In genomic region chr3:53881691-53882593, GRCh38 we compare ENCODE assay signal across 1 cellular context.
TF ChIP-seq lines count a peak whose summit lies in the region.

TSS of gene ACTR8 (minus strand) at chr3:53882152. CDS start at chr3:53882101, 51 bp downstream.

TF ChIP-seq in HepG2, 621 proteins besides CTCF, POLR2A, EP300 and RAD21 (continued from another document and continues in another):
- TF ChIP-seq MLXIP (CRISPR knock-in tag; IDR thresholded peaks at IDR 0.05; ENCODE audit: borderline replicate concordance) (no peak), PATZ1 (CRISPR knock-in tag; IDR thresholded peaks at IDR 0.05) (peak; percentile 97), ZNF572 (CRISPR knock-in tag; IDR thresholded peaks at IDR 0.05) (peak; percentile 74; the same call in 1 of the 2 replicates), ZSCAN12 (CRISPR knock-in tag; IDR thresholded peaks at IDR 0.05) (no peak), ATF5 (CRISPR knock-in tag; IDR thresholded peaks at IDR 0.05; ENCODE audit: low read depth) (no peak), ZNF567 (CRISPR knock-in tag; IDR thresholded peaks at IDR 0.05; ENCODE audit: borderline replicate concordance) (peak; percentile 68; the same call in 1 of the 2 replicates), GTF2F1 (IDR thresholded peaks at IDR 0.05; ENCODE audit: low read length) (no peak), USF2 (IDR thresholded peaks at IDR 0.05; ENCODE audit: low read depth, low read length) (no peak), USF2 (CRISPR knock-in tag; IDR thresholded peaks at IDR 0.05; ENCODE audit: borderline replicate concordance) (no peak), RFX3 (CRISPR knock-in tag; IDR thresholded peaks at IDR 0.05) (no peak), BCL6 (CRISPR knock-in tag; IDR thresholded peaks at IDR 0.05) (no peak), ARNT (IDR thresholded peaks at IDR 0.05) (no peak), DPF2 (CRISPR knock-in tag; IDR thresholded peaks at IDR 0.05; ENCODE audit: borderline replicate concordance, low read depth) (no peak), SIX1 (CRISPR knock-in tag; IDR thresholded peaks at IDR 0.05; ENCODE audit: borderline replicate concordance) (no peak), CEBPG (CRISPR knock-in tag; IDR thresholded peaks at IDR 0.05) (no peak), ZNF224 (CRISPR knock-in tag; IDR thresholded peaks at IDR 0.05) (no peak), SRSF9 (IDR thresholded peaks at IDR 0.05; ENCODE audit: borderline replicate concordance, insufficient read depth, low read depth, low read length, poor library complexity, severe bottlenecking) (no peak), ZNF276 (CRISPR knock-in tag; IDR thresholded peaks at IDR 0.05; ENCODE audit: low read depth) (peak; percentile 38; the same call in 1 of the 2 replicates), RNF219 (CRISPR knock-in tag; IDR thresholded peaks at IDR 0.05) (no peak), MEF2D (CRISPR knock-in tag; IDR thresholded peaks at IDR 0.05) (peak; percentile 52; the same call in 1 of the 2 replicates), ZNF160 (CRISPR knock-in tag; IDR thresholded peaks at IDR 0.05) (peak; percentile 71; the same call in 1 of the 2 replicates), NONO (IDR thresholded peaks at IDR 0.05) (no peak), NONO (CRISPR knock-in tag; conservative IDR thresholded peaks at IDR 0.05) (peak; percentile 82), CENPBD1 (CRISPR knock-in tag; IDR thresholded peaks at IDR 0.05; ENCODE audit: borderline replicate concordance, low read depth) (no peak), RERE (CRISPR knock-in tag; IDR thresholded peaks at IDR 0.05; ENCODE audit: low read depth) (no peak), IKZF4 (CRISPR knock-in tag; IDR thresholded peaks at IDR 0.05; ENCODE audit: borderline replicate concordance, low read depth, not compliant biosample characterization) (no peak), ZBTB20 (CRISPR knock-in tag; IDR thresholded peaks at IDR 0.05; ENCODE audit: borderline replicate concordance, low read depth) (no peak), KLF12 (CRISPR knock-in tag; IDR thresholded peaks at IDR 0.05; ENCODE audit: borderline replicate concordance) (no peak), GATA4 (IDR thresholded peaks at IDR 0.05; ENCODE audit: borderline replicate concordance, low read depth) (peak; percentile 71), ZNF777 (CRISPR knock-in tag; IDR thresholded peaks at IDR 0.05) (no peak), ZBTB43 (CRISPR knock-in tag; conservative IDR thresholded peaks at IDR 0.05) (no peak; the same call in 1 of the 2 replicates), MXD1 (CRISPR knock-in tag; IDR thresholded peaks at IDR 0.05) (peak; percentile 77), CBX2 (IDR thresholded peaks at IDR 0.05; ENCODE audit: low read depth, low read length) (no peak), CBX2 (CRISPR knock-in tag; IDR thresholded peaks at IDR 0.05; ENCODE audit: low read depth) (no peak), ZNF740 (CRISPR knock-in tag; IDR thresholded peaks at IDR 0.05) (peak; percentile 80), TMF1 (CRISPR knock-in tag; IDR thresholded peaks at IDR 0.05; ENCODE audit: low read depth) (peak; percentile 91), EHMT2 (IDR thresholded peaks at IDR 0.05; ENCODE audit: borderline replicate concordance, low read depth, low read length) (no peak), ZNF619 (CRISPR knock-in tag; IDR thresholded peaks at IDR 0.05) (no peak), KDM5B (CRISPR knock-in tag; IDR thresholded peaks at IDR 0.05; ENCODE audit: borderline replicate concordance) (peak; percentile 88; the same call in 1 of the 2 replicates), YEATS2 (CRISPR knock-in tag; IDR thresholded peaks at IDR 0.05; ENCODE audit: borderline replicate concordance) (peak; percentile 83; the same call in 1 of the 2 replicates), NR2F6 (IDR thresholded peaks at IDR 0.05) (no peak), NR2F6 (CRISPR knock-in tag; IDR thresholded peaks at IDR 0.05) (no peak), ZNF382 (CRISPR knock-in tag; IDR thresholded peaks at IDR 0.05; ENCODE audit: borderline replicate concordance) (no peak)
